ENCODE assay signal across 22 cellular contexts in the genomic region with DNA sequence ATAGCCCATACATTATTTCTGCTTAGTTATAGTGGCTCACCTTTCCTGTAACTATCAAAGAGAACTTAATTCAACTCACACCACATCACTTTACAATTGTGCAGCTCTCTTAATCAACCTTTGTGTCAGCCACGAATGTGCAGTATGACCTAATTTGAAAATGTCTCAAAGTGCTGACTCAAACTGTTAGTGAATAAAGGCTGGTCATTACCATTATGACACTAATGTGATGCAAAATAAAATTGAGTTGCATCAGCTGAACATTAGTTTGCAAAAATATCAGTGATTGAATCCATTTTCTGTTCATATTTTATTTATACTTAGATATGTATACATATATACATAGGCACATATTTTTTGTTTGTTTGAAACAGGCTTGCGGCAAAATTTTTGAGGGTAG.
DNase-seq lines count a peak whose midpoint lies in the region; ATAC-seq, FAIRE-seq and TF ChIP-seq lines count a peak whose summit lies in the region.
"Had no signal": no experiment of that assay in that cellular context is flagged by ENCODE, and none has a peak within 500 bp of the region (broad histone marks: within the 10 kb centered on the region; RNA-seq: fewer than 3 reads in every experiment).

No MANE protein-coding gene starts in this region.

- no peak overlapping the region for H3K27ac Mint-ChIP-seq in activated CD4-positive, alpha-beta T cell treated with anti-CD3 and anti-CD28 coated beads for 36 hours
- H3K27ac Mint-ChIP-seq in astrocyte (ENCODE audit: unreplicated experiment): peak overlapping the region; percentile 98
- no peak overlapping the region for H3K27ac Mint-ChIP-seq in type B pancreatic cell
- H3K27ac Mint-ChIP-seq: activated naive CD8-positive, alpha-beta T cell treated with anti-CD3 and anti-CD28 coated beads, Interleukin-2, amount 10 ng/mL, durations not matched to agents 7 days and 5 days; CD14-positive monocyte had no signal

- no peaks in the 10 kb centered on the region for H3K36me3 Mint-ChIP-seq in activated CD4-positive, alpha-beta T cell treated with anti-CD3 and anti-CD28 coated beads for 36 hours (ENCODE audit: low read depth)
- H3K36me3 Mint-ChIP-seq in astrocyte (ENCODE audit: low read depth, unreplicated experiment) (no peaks in the 10 kb centered on the region), type B pancreatic cell (no peaks in the 10 kb centered on the region)
- H3K36me3 Mint-ChIP-seq: activated naive CD8-positive, alpha-beta T cell treated with anti-CD3 and anti-CD28 coated beads, Interleukin-2, amount 10 ng/mL, durations not matched to agents 7 days and 5 days; CD14-positive monocyte had no signal

- H3K4me1 ChIP-seq in astrocyte (ENCODE audit: insufficient read depth, low read length): no peaks in the 10 kb centered on the region
- H3K4me1 ChIP-seq in gastroesophageal sphincter: peaks cover 0 to 17% (median 3%) of the 10 kb centered on the region in 3 donors
- H3K4me1 ChIP-seq in body of pancreas: peaks cover 30% of the 10 kb centered on the region
- H3K4me1 ChIP-seq: SJCRH30, upper lobe of right lung had no signal

- WGBS in gastroesophageal sphincter (ENCODE audit: low coverage in 1 of 2), 2 donors: 34 to 53% methylated on average over 2 of the region's 2 CpGs
- WGBS in body of pancreas, 2 donors: 56 to 70% methylated on average over 2 of the region's 2 CpGs

- DNase-seq in activated CD4-positive, alpha-beta T cell treated with anti-CD3 and anti-CD28 coated beads for 36 hours: no peak
- no peak for DNase-seq in activated CD4-positive, alpha-beta T cell treated with anti-CD3 and anti-CD28 coated beads for 4 hours
- DNase-seq in astrocyte (ENCODE audit: low read depth) (peak; percentile 5), type B pancreatic cell (ENCODE audit: extremely low spot score, unreplicated experiment) (no peak), body of pancreas (no peak), omental fat pad (ENCODE audit: low spot score) (no peak)
- DNase-seq: 8988T; activated naive CD8-positive, alpha-beta T cell treated with anti-CD3 and anti-CD28 coated beads, Interleukin-2, amount 10 ng/mL, durations not matched to agents 7 days and 5 days; cerebellar nuclear complex; islet precursor cell; MM.1S; NCI-H2029; NCI-H524; retina; SJCRH30; stimulated activated naive CD4-positive, alpha-beta T cell treated with Interleukin-2 at 50 U/mL for 16 hours; upper lobe of right lung had no signal

- H3K4me1 Mint-ChIP-seq in activated CD4-positive, alpha-beta T cell treated with anti-CD3 and anti-CD28 coated beads for 36 hours: no peaks in the 10 kb centered on the region
- H3K4me1 Mint-ChIP-seq in astrocyte (ENCODE audit: low read depth, unreplicated experiment): peaks cover 11% of the 10 kb centered on the region
- H3K4me1 Mint-ChIP-seq in type B pancreatic cell (ENCODE audit: unreplicated experiment): peaks cover 57% of the 10 kb centered on the region
- H3K4me1 Mint-ChIP-seq: activated naive CD8-positive, alpha-beta T cell treated with anti-CD3 and anti-CD28 coated beads, Interleukin-2, amount 10 ng/mL, durations not matched to agents 7 days and 5 days; CD14-positive monocyte had no signal

- H3K9me3 ChIP-seq in astrocyte (ENCODE audit: insufficient read depth, low read depth, low read length) (no peaks in the 10 kb centered on the region), gastroesophageal sphincter (no peaks in the 10 kb centered on the region), body of pancreas (no peaks in the 10 kb centered on the region)
- H3K9me3 ChIP-seq: SJCRH30, upper lobe of right lung had no signal

- POLR2A ChIA-PET in activated CD4-positive, alpha-beta T cell treated with anti-CD3 and anti-CD28 coated beads for 36 hours (lab: Charles Lee): no interaction called here

- TF ChIP-seq CTCF in astrocyte (IDR thresholded peaks at IDR 0.05; ENCODE audit: insufficient read depth, low read depth, low read length) (no peak), gastroesophageal sphincter (IDR thresholded peaks at IDR 0.05) (no peak), type B pancreatic cell (conservative IDR thresholded peaks at IDR 0.05) (no peak), body of pancreas (IDR thresholded peaks at IDR 0.05) (no peak), omental fat pad (IDR thresholded peaks at IDR 0.05) (no peak)

- no peaks in the 10 kb centered on the region for H3K79me2 ChIP-seq in astrocyte (ENCODE audit: insufficient read depth, low read length)

- H3K4me3 ChIP-seq in astrocyte (ENCODE audit: insufficient read depth, low read depth, low read length) (no peak overlapping the region), gastroesophageal sphincter (no peak overlapping the region), body of pancreas (no peak overlapping the region)
- H3K4me3 ChIP-seq: SJCRH30, upper lobe of right lung had no signal

- H3K27ac ChIP-seq in astrocyte (ENCODE audit: low read depth, low read length) (no peak overlapping the region), gastroesophageal sphincter (peak overlapping the region in 3 of 4 donors; percentile 25 to 86 (median 82)), body of pancreas (no peak overlapping the region)
- H3K27ac ChIP-seq: SJCRH30 had no signal

- FAIRE-seq in astrocyte (lab: Jason Lieb, UNC): no peak
- FAIRE-seq: endometrium had no signal

- H3K27me3 Mint-ChIP-seq in activated CD4-positive, alpha-beta T cell treated with anti-CD3 and anti-CD28 coated beads for 36 hours: no peaks in the 10 kb centered on the region
- H3K27me3 Mint-ChIP-seq in astrocyte (ENCODE audit: low read depth, unreplicated experiment): peaks cover 2% of the 10 kb centered on the region
- H3K27me3 Mint-ChIP-seq in type B pancreatic cell: no peaks in the 10 kb centered on the region
- H3K27me3 Mint-ChIP-seq: activated naive CD8-positive, alpha-beta T cell treated with anti-CD3 and anti-CD28 coated beads, Interleukin-2, amount 10 ng/mL, durations not matched to agents 7 days and 5 days had no signal

- H3K36me3 ChIP-seq in astrocyte (ENCODE audit: insufficient read depth, low read length) (no peaks in the 10 kb centered on the region), gastroesophageal sphincter (no peaks in the 10 kb centered on the region), body of pancreas (replicated peaks in 1 of 2; ENCODE audit: insufficient read depth in 1 of 2, low read depth in 2 of 2) (no peaks in the 10 kb centered on the region)
- H3K36me3 ChIP-seq: SJCRH30, upper lobe of right lung had no signal

- H3K4me2 ChIP-seq in astrocyte (ENCODE audit: low read length): no peak overlapping the region

- no peak for TF ChIP-seq POLR2A in gastroesophageal sphincter (IDR thresholded peaks at IDR 0.05)
- no peak for TF ChIP-seq POLR2A in body of pancreas (IDR thresholded peaks at IDR 0.05)

- no peak for TF ChIP-seq EP300 in gastroesophageal sphincter (IDR thresholded peaks at IDR 0.05)

- no peaks in the 10 kb centered on the region for H4K20me1 ChIP-seq in astrocyte (ENCODE audit: insufficient read depth, low read length)

- no peak overlapping the region for H3K9ac ChIP-seq in astrocyte (ENCODE audit: low read length)

- intact Hi-C loops in activated CD4-positive, alpha-beta T cell treated with anti-CD3 and anti-CD28 coated beads for 36 hours (cut with DNase I, micrococcal nuclease): no loop called here
- intact Hi-C loops in body of pancreas (cut with DNase I): no loop called here

- peaks cover 1% of the 10 kb centered on the region for H3K9me3 Mint-ChIP-seq in activated CD4-positive, alpha-beta T cell treated with anti-CD3 and anti-CD28 coated beads for 36 hours (ENCODE audit: low read depth)
- H3K9me3 Mint-ChIP-seq in astrocyte (ENCODE audit: unreplicated experiment) (no peaks in the 10 kb centered on the region), type B pancreatic cell (no peaks in the 10 kb centered on the region)
- H3K9me3 Mint-ChIP-seq: activated naive CD8-positive, alpha-beta T cell treated with anti-CD3 and anti-CD28 coated beads, Interleukin-2, amount 10 ng/mL, durations not matched to agents 7 days and 5 days; neural crest cell had no signal

- no peak overlapping the region for H3K4me3 Mint-ChIP-seq in activated CD4-positive, alpha-beta T cell treated with anti-CD3 and anti-CD28 coated beads for 36 hours
- H3K4me3 Mint-ChIP-seq in astrocyte (ENCODE audit: unreplicated experiment) (no peak overlapping the region), type B pancreatic cell (peak overlapping the region; percentile 5)
- H3K4me3 Mint-ChIP-seq: activated naive CD8-positive, alpha-beta T cell treated with anti-CD3 and anti-CD28 coated beads, Interleukin-2, amount 10 ng/mL, durations not matched to agents 7 days and 5 days; CD14-positive monocyte; neural crest cell had no signal

- H3K27me3 ChIP-seq in astrocyte (ENCODE audit: insufficient read depth, low read length): no peaks in the 10 kb centered on the region
- no peaks in the 10 kb centered on the region for H3K27me3 ChIP-seq in gastroesophageal sphincter
- no peaks in the 10 kb centered on the region for H3K27me3 ChIP-seq in body of pancreas
- H3K27me3 ChIP-seq: upper lobe of right lung had no signal

- ATAC-seq in activated CD4-positive, alpha-beta T cell treated with anti-CD3 and anti-CD28 coated beads for 36 hours: peak; percentile 33
- ATAC-seq in gastroesophageal sphincter: peak; percentile 51
- no peak for ATAC-seq in GM21367 (IDR thresholded peaks at IDR 0.05; ENCODE audit: unreplicated experiment)
- no peak for ATAC-seq in body of pancreas
- ATAC-seq in omental fat pad (ENCODE audit: low FRiP score): no peak
- ATAC-seq: upper lobe of right lung had no signal

- H2AFZ ChIP-seq in astrocyte (ENCODE audit: low read depth, low read length): no peak overlapping the region

- CTCF ChIA-PET in activated CD4-positive, alpha-beta T cell treated with anti-CD3 and anti-CD28 coated beads for 36 hours (lab: Charles Lee): no interaction called here

Comparison
In these comparisons a context has a peak if more than half of its experiments do, and no peak if none do; other contexts are left out.
1. ATAC-seq: peak in activated CD4-positive, alpha-beta T cell treated with anti-CD3 and anti-CD28 coated beads for 36 hours (single experiment) and gastroesophageal sphincter (single experiment); none in GM21367 (single experiment), body of pancreas (single experiment) and omental fat pad (single experiment).
2. H3K27ac ChIP-seq: peak in gastroesophageal sphincter (3 of 4); none in astrocyte (single experiment) and body of pancreas (0 of 4).